ENCODE assay signal across 1 cellular context in the genomic region with DNA sequence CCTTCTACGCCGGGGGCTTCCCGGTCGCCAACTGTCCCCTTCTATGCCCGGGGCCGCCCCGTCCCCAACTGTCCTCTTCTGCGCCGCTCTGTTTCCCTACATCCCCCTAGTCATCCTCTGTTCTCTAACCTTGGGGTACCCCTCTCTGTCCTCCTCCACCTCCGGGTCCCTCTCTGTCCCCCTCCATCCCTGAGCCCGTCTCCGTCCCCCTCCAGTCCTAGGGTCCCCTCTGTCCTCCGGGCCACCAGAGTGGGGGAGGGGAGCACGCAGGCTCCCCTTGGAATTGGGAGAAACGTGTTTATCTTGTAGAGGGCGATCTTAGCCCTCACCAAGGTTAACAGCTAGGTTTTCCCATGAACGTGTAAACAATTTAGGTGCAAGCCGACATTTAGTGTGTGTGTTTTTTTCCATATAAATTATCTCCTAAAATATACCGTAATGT.
A peak's percentile ranks its signal among the peaks of the same experiment; 100 is the strongest.
TF ChIP-seq lines count a peak whose summit lies in the region.

No MANE protein-coding gene starts in this region.

TF ChIP-seq in K562, 482 proteins besides CTCF, POLR2A, EP300 and RAD21 (continued from another document and continues in another):
- TF ChIP-seq, protein P1, sequence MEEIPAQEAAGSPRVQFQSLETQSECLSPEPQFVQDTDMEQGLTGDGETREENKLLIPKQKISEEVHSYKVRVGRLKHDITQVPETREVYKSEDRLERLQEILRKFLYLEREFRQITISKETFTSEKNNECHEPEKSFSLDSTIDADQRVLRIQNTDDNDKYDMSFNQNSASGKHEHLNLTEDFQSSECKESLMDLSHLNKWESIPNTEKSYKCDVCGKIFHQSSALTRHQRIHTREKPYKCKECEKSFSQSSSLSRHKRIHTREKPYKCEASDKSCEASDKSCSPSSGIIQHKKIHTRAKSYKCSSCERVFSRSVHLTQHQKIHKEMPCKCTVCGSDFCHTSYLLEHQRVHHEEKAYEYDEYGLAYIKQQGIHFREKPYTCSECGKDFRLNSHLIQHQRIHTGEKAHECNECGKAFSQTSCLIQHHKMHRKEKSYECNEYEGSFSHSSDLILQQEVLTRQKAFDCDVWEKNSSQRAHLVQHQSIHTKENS (CRISPR knock-in tag; IDR thresholded peaks at IDR 0.05) = no peak
- no peak for TF ChIP-seq ZNF184 (CRISPR knock-in tag; IDR thresholded peaks at IDR 0.05)
- no peak for TF ChIP-seq HMG20B (CRISPR knock-in tag; IDR thresholded peaks at IDR 0.05)
- TF ChIP-seq, protein P2, sequence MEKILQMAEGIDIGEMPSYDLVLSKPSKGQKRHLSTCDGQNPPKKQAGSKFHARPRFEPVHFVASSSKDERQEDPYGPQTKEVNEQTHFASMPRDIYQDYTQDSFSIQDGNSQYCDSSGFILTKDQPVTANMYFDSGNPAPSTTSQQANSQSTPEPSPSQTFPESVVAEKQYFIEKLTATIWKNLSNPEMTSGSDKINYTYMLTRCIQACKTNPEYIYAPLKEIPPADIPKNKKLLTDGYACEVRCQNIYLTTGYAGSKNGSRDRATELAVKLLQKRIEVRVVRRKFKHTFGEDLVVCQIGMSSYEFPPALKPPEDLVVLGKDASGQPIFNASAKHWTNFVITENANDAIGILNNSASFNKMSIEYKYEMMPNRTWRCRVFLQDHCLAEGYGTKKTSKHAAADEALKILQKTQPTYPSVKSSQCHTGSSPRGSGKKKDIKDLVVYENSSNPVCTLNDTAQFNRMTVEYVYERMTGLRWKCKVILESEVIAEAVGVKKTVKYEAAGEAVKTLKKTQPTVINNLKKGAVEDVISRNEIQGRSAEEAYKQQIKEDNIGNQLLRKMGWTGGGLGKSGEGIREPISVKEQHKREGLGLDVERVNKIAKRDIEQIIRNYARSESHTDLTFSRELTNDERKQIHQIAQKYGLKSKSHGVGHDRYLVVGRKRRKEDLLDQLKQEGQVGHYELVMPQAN (IDR thresholded peaks at IDR 0.05; ENCODE audit: borderline replicate concordance) = peak; percentile 92
- TF ChIP-seq ILK (tag; IDR thresholded peaks at IDR 0.05; ENCODE audit: borderline replicate concordance, low read depth) = no peak
- TF ChIP-seq HNRNPUL1 (IDR thresholded peaks at IDR 0.05; ENCODE audit: low read length) = 0 out of 2 replicates have a peak, but pooled peaks have one; percentile 60
- TF ChIP-seq, protein P3, sequence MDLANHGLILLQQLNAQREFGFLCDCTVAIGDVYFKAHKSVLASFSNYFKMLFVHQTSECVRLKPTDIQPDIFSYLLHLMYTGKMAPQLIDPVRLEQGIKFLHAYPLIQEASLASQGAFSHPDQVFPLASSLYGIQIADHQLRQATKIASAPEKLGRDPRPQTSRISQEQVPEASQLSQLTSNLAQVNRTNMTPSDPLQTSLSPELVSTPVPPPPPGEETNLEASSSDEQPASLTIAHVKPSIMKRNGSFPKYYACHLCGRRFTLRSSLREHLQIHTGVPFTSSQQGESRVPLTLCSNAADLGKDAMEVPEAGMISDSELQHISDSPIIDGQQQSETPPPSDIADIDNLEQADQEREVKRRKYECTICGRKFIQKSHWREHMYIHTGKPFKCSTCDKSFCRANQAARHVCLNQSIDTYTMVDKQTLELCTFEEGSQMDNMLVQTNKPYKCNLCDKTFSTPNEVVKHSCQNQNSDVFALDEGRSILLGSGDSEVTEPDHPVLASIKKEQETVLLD (IDR thresholded peaks at IDR 0.05) = peak; percentile 83
- no peak for TF ChIP-seq FOXP1 (CRISPR knock-in tag; IDR thresholded peaks at IDR 0.05)
- TF ChIP-seq GATAD2B (IDR thresholded peaks at IDR 0.05; ENCODE audit: borderline replicate concordance) = no peak
- TF ChIP-seq ZC3H8 (IDR thresholded peaks at IDR 0.05) = 0 out of 2 replicates have a peak, but pooled peaks have one; percentile 28
- TF ChIP-seq, protein P4, sequence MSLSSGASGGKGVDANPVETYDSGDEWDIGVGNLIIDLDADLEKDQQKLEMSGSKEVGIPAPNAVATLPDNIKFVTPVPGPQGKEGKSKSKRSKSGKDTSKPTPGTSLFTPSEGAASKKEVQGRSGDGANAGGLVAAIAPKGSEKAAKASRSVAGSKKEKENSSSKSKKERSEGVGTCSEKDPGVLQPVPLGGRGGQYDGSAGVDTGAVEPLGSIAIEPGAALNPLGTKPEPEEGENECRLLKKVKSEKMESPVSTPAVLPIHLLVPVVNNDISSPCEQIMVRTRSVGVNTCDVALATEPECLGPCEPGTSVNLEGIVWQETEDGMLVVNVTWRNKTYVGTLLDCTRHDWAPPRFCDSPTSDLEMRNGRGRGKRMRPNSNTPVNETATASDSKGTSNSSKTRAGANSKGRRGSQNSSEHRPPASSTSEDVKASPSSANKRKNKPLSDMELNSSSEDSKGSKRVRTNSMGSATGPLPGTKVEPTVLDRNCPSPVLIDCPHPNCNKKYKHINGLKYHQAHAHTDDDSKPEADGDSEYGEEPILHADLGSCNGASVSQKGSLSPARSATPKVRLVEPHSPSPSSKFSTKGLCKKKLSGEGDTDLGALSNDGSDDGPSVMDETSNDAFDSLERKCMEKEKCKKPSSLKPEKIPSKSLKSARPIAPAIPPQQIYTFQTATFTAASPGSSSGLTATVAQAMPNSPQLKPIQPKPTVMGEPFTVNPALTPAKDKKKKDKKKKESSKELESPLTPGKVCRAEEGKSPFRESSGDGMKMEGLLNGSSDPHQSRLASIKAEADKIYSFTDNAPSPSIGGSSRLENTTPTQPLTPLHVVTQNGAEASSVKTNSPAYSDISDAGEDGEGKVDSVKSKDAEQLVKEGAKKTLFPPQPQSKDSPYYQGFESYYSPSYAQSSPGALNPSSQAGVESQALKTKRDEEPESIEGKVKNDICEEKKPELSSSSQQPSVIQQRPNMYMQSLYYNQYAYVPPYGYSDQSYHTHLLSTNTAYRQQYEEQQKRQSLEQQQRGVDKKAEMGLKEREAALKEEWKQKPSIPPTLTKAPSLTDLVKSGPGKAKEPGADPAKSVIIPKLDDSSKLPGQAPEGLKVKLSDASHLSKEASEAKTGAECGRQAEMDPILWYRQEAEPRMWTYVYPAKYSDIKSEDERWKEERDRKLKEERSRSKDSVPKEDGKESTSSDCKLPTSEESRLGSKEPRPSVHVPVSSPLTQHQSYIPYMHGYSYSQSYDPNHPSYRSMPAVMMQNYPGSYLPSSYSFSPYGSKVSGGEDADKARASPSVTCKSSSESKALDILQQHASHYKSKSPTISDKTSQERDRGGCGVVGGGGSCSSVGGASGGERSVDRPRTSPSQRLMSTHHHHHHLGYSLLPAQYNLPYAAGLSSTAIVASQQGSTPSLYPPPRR (CRISPR knock-in tag; IDR thresholded peaks at IDR 0.05; ENCODE audit: borderline replicate concordance) = no peak
- TF ChIP-seq, protein P5, sequence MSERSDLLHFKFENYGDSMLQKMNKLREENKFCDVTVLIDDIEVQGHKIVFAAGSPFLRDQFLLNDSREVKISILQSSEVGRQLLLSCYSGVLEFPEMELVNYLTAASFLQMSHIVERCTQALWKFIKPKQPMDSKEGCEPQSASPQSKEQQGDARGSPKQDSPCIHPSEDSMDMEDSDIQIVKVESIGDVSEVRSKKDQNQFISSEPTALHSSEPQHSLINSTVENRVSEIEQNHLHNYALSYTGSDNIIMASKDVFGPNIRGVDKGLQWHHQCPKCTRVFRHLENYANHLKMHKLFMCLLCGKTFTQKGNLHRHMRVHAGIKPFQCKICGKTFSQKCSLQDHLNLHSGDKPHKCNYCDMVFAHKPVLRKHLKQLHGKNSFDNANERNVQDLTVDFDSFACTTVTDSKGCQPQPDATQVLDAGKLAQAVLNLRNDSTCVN (CRISPR knock-in tag; IDR thresholded peaks at IDR 0.05) = peak; percentile 95
- peak; percentile 95 for TF ChIP-seq OTX1 (CRISPR knock-in tag; IDR thresholded peaks at IDR 0.05)
- no peak for TF ChIP-seq SLC30A9 (CRISPR knock-in tag; IDR thresholded peaks at IDR 0.05)
- TF ChIP-seq ZBTB7A (IDR thresholded peaks at IDR 0.05; ENCODE audit: borderline replicate concordance, control insufficient read depth, low read depth, low read length) = peak; percentile 68; the same call in 1 of the 2 replicates
- TF ChIP-seq RFX1 (IDR thresholded peaks at IDR 0.05) = no peak
- TF ChIP-seq MCM3 (IDR thresholded peaks at IDR 0.05) = no peak
- TF ChIP-seq, protein P6, sequence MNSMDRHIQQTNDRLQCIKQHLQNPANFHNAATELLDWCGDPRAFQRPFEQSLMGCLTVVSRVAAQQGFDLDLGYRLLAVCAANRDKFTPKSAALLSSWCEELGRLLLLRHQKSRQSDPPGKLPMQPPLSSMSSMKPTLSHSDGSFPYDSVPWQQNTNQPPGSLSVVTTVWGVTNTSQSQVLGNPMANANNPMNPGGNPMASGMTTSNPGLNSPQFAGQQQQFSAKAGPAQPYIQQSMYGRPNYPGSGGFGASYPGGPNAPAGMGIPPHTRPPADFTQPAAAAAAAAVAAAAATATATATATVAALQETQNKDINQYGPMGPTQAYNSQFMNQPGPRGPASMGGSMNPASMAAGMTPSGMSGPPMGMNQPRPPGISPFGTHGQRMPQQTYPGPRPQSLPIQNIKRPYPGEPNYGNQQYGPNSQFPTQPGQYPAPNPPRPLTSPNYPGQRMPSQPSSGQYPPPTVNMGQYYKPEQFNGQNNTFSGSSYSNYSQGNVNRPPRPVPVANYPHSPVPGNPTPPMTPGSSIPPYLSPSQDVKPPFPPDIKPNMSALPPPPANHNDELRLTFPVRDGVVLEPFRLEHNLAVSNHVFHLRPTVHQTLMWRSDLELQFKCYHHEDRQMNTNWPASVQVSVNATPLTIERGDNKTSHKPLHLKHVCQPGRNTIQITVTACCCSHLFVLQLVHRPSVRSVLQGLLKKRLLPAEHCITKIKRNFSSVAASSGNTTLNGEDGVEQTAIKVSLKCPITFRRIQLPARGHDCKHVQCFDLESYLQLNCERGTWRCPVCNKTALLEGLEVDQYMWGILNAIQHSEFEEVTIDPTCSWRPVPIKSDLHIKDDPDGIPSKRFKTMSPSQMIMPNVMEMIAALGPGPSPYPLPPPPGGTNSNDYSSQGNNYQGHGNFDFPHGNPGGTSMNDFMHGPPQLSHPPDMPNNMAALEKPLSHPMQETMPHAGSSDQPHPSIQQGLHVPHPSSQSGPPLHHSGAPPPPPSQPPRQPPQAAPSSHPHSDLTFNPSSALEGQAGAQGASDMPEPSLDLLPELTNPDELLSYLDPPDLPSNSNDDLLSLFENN (IDR thresholded peaks at IDR 0.05; ENCODE audit: low read depth in 2 of 2, low read length in 2 of 2) = peak in 1 of 2 experiments; percentile 30; a peak in 1 of 4 replicates
- peak; percentile 80 for TF ChIP-seq RBM39 (optimal IDR thresholded peaks at IDR 0.05; ENCODE audit: low read depth, low read length)
- TF ChIP-seq DPF2 (IDR thresholded peaks at IDR 0.05) = peak; percentile 69; the same call in 1 of the 2 replicates
- TF ChIP-seq NFATC3 (IDR thresholded peaks at IDR 0.05) = 0 out of 2 replicates have a peak, but pooled peaks have one; percentile 50
- no peak for TF ChIP-seq ZNF586 (CRISPR knock-in tag; conservative IDR thresholded peaks at IDR 0.05)
- TF ChIP-seq RBFOX2 (IDR thresholded peaks at IDR 0.05; ENCODE audit: low read depth, low read length) = peak; percentile 66
- TF ChIP-seq ESRRA (IDR thresholded peaks at IDR 0.05; ENCODE audit: borderline replicate concordance, low read depth) = peak; percentile 25; the same call in 1 of the 2 replicates
- TF ChIP-seq PYGO2 (tag; IDR thresholded peaks at IDR 0.05) = no peak
- TF ChIP-seq SMAD1 (IDR thresholded peaks at IDR 0.05; ENCODE audit: low read depth, low read length, partially characterized antibody) = peak; percentile 68
- TF ChIP-seq, protein P7, sequence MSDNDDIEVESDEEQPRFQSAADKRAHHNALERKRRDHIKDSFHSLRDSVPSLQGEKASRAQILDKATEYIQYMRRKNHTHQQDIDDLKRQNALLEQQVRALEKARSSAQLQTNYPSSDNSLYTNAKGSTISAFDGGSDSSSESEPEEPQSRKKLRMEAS (CRISPR knock-in tag; IDR thresholded peaks at IDR 0.05) = no peak
- TF ChIP-seq, protein P8, sequence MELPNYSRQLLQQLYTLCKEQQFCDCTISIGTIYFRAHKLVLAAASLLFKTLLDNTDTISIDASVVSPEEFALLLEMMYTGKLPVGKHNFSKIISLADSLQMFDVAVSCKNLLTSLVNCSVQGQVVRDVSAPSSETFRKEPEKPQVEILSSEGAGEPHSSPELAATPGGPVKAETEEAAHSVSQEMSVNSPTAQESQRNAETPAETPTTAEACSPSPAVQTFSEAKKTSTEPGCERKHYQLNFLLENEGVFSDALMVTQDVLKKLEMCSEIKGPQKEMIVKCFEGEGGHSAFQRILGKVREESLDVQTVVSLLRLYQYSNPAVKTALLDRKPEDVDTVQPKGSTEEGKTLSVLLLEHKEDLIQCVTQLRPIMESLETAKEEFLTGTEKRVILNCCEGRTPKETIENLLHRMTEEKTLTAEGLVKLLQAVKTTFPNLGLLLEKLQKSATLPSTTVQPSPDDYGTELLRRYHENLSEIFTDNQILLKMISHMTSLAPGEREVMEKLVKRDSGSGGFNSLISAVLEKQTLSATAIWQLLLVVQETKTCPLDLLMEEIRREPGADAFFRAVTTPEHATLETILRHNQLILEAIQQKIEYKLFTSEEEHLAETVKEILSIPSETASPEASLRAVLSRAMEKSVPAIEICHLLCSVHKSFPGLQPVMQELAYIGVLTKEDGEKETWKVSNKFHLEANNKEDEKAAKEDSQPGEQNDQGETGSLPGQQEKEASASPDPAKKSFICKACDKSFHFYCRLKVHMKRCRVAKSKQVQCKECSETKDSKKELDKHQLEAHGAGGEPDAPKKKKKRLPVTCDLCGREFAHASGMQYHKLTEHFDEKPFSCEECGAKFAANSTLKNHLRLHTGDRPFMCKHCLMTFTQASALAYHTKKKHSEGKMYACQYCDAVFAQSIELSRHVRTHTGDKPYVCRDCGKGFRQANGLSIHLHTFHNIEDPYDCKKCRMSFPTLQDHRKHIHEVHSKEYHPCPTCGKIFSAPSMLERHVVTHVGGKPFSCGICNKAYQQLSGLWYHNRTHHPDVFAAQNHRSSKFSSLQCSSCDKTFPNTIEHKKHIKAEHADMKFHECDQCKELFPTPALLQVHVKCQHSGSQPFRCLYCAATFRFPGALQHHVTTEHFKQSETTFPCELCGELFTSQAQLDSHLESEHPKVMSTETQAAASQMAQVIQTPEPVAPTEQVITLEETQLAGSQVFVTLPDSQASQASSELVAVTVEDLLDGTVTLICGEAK (IDR thresholded peaks at IDR 0.05) = 0 out of 2 replicates have a peak, but pooled peaks have one; percentile 13
- TF ChIP-seq, protein P8 (CRISPR knock-in tag; IDR thresholded peaks at IDR 0.05) = no peak
